ENCODE assay signal across 9 cellular contexts in the genomic region with DNA sequence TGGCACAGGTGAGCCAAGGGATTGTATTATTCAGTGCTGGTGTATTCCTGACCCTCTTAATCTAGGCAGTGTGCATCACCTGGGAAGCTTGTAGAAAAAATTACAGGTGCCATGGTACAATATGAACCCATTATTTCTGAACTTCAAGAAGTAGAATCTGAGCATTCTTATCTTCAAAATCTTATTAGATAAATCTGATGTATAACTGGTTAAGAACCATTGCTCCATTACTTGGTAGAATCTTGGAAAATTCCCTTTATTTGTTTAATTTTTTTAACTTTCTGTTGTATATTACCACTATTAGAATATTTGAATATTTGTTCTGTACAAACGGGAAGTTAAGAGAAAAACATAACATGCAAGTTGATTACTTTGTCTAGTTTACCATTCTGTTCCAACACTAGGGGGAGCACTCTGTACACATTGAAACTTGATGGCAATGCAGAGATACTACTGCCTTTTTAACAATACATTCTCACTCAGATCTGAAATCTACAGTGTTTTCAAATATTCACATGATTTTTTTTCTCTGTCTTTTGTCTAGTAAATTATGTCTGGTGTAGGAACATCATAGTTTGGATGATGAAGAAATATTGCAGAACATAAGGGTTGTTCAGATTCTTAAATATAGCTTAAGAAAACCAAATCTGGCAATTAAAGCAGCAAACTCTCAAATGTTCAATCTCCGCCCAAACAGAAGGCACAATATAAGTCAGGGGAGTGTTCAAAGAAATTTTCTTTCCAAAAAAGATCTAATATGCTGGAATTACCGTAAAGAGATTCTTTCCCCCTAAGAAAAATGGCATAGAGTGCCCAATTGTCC.
DNase-seq lines count a peak whose midpoint lies in the region; ATAC-seq, FAIRE-seq and TF ChIP-seq lines count a peak whose summit lies in the region.
"Had no signal": no experiment of that assay in that cellular context is flagged by ENCODE, and none has a peak within 500 bp of the region (broad histone marks: within the 10 kb centered on the region; RNA-seq: fewer than 3 reads in every experiment).

No MANE protein-coding gene starts in this region.

- H3K4me2 ChIP-seq in HepG2 (ENCODE audit: low read depth, low read length) = no peak overlapping the region

- no peaks in the 10 kb centered on the region for H3K4me1 ChIP-seq in HepG2 (ENCODE audit: insufficient read depth, low read length)

- no peak overlapping the region for H3K27ac ChIP-seq in HepG2 (ENCODE audit: extremely low read length, insufficient read depth, low read length)
- H3K27ac ChIP-seq: skin epidermis had no signal

- 66% methylated on average over 3 of the region's 3 CpGs for WGBS in HepG2 (ENCODE audit: low lambda C conversion rate)

- CTCF ChIA-PET in HepG2 (lab: Yijun Ruan, JAX; ENCODE audit: low intra/inter-chr PET ratio, low total read pairs) = interaction anchor here (1.2 to 2.4 kb wide), 2 partner anchors 35 to 649 kb away, joined by 3 to 16 read pairs; no protein-coding TSS in a partner anchor
- CTCF ChIA-PET in activated naive CD4-positive, alpha-beta T cell treated with anti-CD3 and anti-CD28 coated beads, Interleukin-2, amount 10 ng/mL, durations not matched to agents 7 days and 5 days (lab: Charles Lee) = interaction anchor here (0.9 to 2.9 kb wide), 9 partner anchors 11 to 751 kb away, joined by 3 to 11 read pairs (median 6); no protein-coding TSS in a partner anchor

- H3K36me3 ChIP-seq in HepG2 (replicated peaks in 1 of 2; ENCODE audit: control insufficient read depth in 1 of 2, insufficient read depth in 2 of 2, low read length in 2 of 2) = peaks cover 7 to 29% of the 10 kb centered on the region in 2 experiments

- H3K79me2 ChIP-seq in HepG2 (ENCODE audit: insufficient read depth, low read length) = no peaks in the 10 kb centered on the region

- in situ Hi-C loops in HepG2 (cut with HindIII; ENCODE audit: extremely low pct_ligation_motif_present, low pct_unique_long_range_greater_than_20kb) = no loop called here

- H3K9me3 ChIP-seq in HepG2 (ENCODE audit: low read length) = no peaks in the 10 kb centered on the region

- BruUV-seq in HepG2 (replicated peaks; lab: Mats Ljungman, UMichigan) = no TSS peak

- peaks cover 39% of the 10 kb centered on the region for H3K36me3 Mint-ChIP-seq in activated naive CD4-positive, alpha-beta T cell treated with anti-CD3 and anti-CD28 coated beads, Interleukin-2, amount 10 ng/mL, durations not matched to agents 7 days and 5 days

- POLR2A ChIA-PET in HepG2 (lab: Yijun Ruan, JAX) = no interaction called here

- FAIRE-seq in HTR-8/SVneo (lab: Jason Lieb, UNC) (peak; percentile 94), HepG2 (lab: Jason Lieb, UNC) (peak; percentile 50)

- intact Hi-C loops in HepG2 (cut with micrococcal nuclease; ENCODE audit: unreplicated experiment) = loop anchor here (1.0 kb wide), 1 partner anchor 649 kb away; no protein-coding TSS in a partner anchor

- DNase-seq in DMS153 (lab: John Stamatoyannopoulos, UW) (peak; percentile 14), HTR-8/SVneo (ENCODE audit: insufficient read length, low spot score) (peak; percentile 92), NOMO-1 treated with DMSO at 0.1 percent for 48 hours (lab: John Stamatoyannopoulos, UW; ENCODE audit: unreplicated experiment) (peak; percentile 56), cardiac fibroblast (ENCODE audit: low read depth in 2 of 2) (peak; percentile 85 to 86), HepG2 (ENCODE audit: low spot score) (peak; percentile 50)
- no peak for DNase-seq in activated effector memory CD4-positive, alpha-beta T cell treated with anti-CD3 and anti-CD28 coated beads, Interleukin-2, amount 50 U/mL, for 16 hours
- DNase-seq in activated naive CD4-positive, alpha-beta T cell treated with anti-CD3 and anti-CD28 coated beads, Interleukin-2, amount 10 ng/mL, durations not matched to agents 7 days and 5 days = no peak

- peak; percentile 78 for TF ChIP-seq CTCF in cardiac fibroblast (IDR thresholded peaks at IDR 0.05; ENCODE audit: low read depth, low read length)
- peak; percentile 74 for TF ChIP-seq CTCF in HepG2 (CRISPR knock-in tag; IDR thresholded peaks at IDR 0.05)

- H3K27me3 Mint-ChIP-seq in activated naive CD4-positive, alpha-beta T cell treated with anti-CD3 and anti-CD28 coated beads, Interleukin-2, amount 10 ng/mL, durations not matched to agents 7 days and 5 days = no peaks in the 10 kb centered on the region

- peak; percentile 59; the same call in 2 of the 3 replicates for ATAC-seq in HepG2
- ATAC-seq in HG03432 (IDR thresholded peaks at IDR 0.05; ENCODE audit: unreplicated experiment) = no peak

- H3K27me3 ChIP-seq in HepG2 (ENCODE audit: control insufficient read depth in 1 of 2, insufficient read depth in 2 of 2, low read length in 2 of 2) = no peaks in the 10 kb centered on the region

- TF ChIP-seq EP300 in HepG2 (IDR thresholded peaks at IDR 0.05; ENCODE audit: low read depth in 2 of 2, low read length in 2 of 2) = no peak
- no peak for TF ChIP-seq EP300 in HepG2 (CRISPR knock-in tag; IDR thresholded peaks at IDR 0.05; ENCODE audit: borderline replicate concordance)

- no peak overlapping the region for H3K4me3 Mint-ChIP-seq in activated naive CD4-positive, alpha-beta T cell treated with anti-CD3 and anti-CD28 coated beads, Interleukin-2, amount 10 ng/mL, durations not matched to agents 7 days and 5 days

- H3K27ac Mint-ChIP-seq in activated naive CD4-positive, alpha-beta T cell treated with anti-CD3 and anti-CD28 coated beads, Interleukin-2, amount 10 ng/mL, durations not matched to agents 7 days and 5 days = no peak overlapping the region

- H4K20me1 ChIP-seq in HepG2 (ENCODE audit: insufficient read depth, low read length) = no peaks in the 10 kb centered on the region

- no peak for TF ChIP-seq RAD21 in HepG2 (CRISPR knock-in tag; IDR thresholded peaks at IDR 0.05)

- no peaks in the 10 kb centered on the region for H3K4me1 Mint-ChIP-seq in activated naive CD4-positive, alpha-beta T cell treated with anti-CD3 and anti-CD28 coated beads, Interleukin-2, amount 10 ng/mL, durations not matched to agents 7 days and 5 days

- no peak for TF ChIP-seq POLR2A in HepG2 (IDR thresholded peaks at IDR 0.05; ENCODE audit: insufficient read depth in 1 of 2, low read depth in 2 of 2, low read length in 2 of 2)

- no peaks in the 10 kb centered on the region for H3K9me3 Mint-ChIP-seq in activated naive CD4-positive, alpha-beta T cell treated with anti-CD3 and anti-CD28 coated beads, Interleukin-2, amount 10 ng/mL, durations not matched to agents 7 days and 5 days

- no peak overlapping the region for H2AFZ ChIP-seq in HepG2 (ENCODE audit: low read length)

- no peak overlapping the region for H3K9ac ChIP-seq in HepG2 (ENCODE audit: insufficient read depth, low read depth, low read length)

- H3K4me3 ChIP-seq in cardiac fibroblast (replicated peaks in 1 of 2; ENCODE audit: low read depth in 2 of 2, low read length in 2 of 2) (no peak overlapping the region), HepG2 (replicated peaks in 1 of 3; ENCODE audit: insufficient read depth in 1 of 3, low read depth in 2 of 3, low read length in 3 of 3) (no peak overlapping the region)
- H3K4me3 ChIP-seq: skin epidermis had no signal

TF ChIP-seq in HepG2, 621 proteins besides CTCF, POLR2A, EP300 and RAD21:
- TF ChIP-seq STAG1 (CRISPR knock-in tag; IDR thresholded peaks at IDR 0.05) (peak; percentile 70), FOXA1 (IDR thresholded peaks at IDR 0.05) (no peak), FOXA1 (CRISPR knock-in tag; IDR thresholded peaks at IDR 0.05) (peak; percentile 73), FOXA3 (CRISPR knock-in tag; IDR thresholded peaks at IDR 0.05) (peak; percentile 51), YEATS4 (CRISPR knock-in tag; IDR thresholded peaks at IDR 0.05; ENCODE audit: borderline replicate concordance) (no peak), SMC3 (IDR thresholded peaks at IDR 0.05; ENCODE audit: low read length) (peak; percentile 54)
- TF ChIP-seq, protein P1, sequence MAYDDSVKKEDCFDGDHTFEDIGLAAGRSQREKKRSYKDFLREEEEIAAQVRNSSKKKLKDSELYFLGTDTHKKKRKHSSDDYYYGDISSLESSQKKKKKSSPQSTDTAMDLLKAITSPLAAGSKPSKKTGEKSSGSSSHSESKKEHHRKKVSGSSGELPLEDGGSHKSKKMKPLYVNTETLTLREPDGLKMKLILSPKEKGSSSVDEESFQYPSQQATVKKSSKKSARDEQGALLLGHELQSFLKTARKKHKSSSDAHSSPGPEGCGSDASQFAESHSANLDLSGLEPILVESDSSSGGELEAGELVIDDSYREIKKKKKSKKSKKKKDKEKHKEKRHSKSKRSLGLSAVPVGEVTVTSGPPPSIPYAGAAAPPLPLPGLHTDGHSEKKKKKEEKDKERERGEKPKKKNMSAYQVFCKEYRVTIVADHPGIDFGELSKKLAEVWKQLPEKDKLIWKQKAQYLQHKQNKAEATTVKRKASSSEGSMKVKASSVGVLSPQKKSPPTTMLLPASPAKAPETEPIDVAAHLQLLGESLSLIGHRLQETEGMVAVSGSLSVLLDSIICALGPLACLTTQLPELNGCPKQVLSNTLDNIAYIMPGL (CRISPR knock-in tag; IDR thresholded peaks at IDR 0.05; ENCODE audit: borderline replicate concordance in 1 of 2, low read depth in 1 of 2) = 0 out of 4 replicates have a peak, but pooled peaks of 1 of the 2 experiments have one; percentile 27
- TF ChIP-seq, protein P2, sequence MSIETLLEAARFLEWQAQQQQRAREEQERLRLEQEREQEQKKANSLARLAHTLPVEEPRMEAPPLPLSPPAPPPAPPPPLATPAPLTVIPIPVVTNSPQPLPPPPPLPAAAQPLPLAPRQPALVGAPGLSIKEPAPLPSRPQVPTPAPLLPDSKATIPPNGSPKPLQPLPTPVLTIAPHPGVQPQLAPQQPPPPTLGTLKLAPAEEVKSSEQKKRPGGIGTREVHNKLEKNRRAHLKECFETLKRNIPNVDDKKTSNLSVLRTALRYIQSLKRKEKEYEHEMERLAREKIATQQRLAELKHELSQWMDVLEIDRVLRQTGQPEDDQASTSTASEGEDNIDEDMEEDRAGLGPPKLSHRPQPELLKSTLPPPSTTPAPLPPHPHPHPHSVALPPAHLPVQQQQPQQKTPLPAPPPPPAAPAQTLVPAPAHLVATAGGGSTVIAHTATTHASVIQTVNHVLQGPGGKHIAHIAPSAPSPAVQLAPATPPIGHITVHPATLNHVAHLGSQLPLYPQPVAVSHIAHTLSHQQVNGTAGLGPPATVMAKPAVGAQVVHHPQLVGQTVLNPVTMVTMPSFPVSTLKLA (IDR thresholded peaks at IDR 0.05) = no peak

Comparison
In these comparisons a context has a peak if more than half of its experiments do, and no peak if none do; other contexts are left out.
1. DNase-seq: peak in DMS153 (single experiment), HTR-8/SVneo (single experiment), NOMO-1 treated with DMSO at 0.1 percent for 48 hours (single experiment), cardiac fibroblast (2 of 2) and HepG2 (single experiment); none in activated effector memory CD4-positive, alpha-beta T cell treated with anti-CD3 and anti-CD28 coated beads, Interleukin-2, amount 50 U/mL, for 16 hours (single experiment) and activated naive CD4-positive, alpha-beta T cell treated with anti-CD3 and anti-CD28 coated beads, Interleukin-2, amount 10 ng/mL, durations not matched to agents 7 days and 5 days (single experiment).